8 cellular contexts compared by ENCODE assay signal in the genomic region with DNA sequence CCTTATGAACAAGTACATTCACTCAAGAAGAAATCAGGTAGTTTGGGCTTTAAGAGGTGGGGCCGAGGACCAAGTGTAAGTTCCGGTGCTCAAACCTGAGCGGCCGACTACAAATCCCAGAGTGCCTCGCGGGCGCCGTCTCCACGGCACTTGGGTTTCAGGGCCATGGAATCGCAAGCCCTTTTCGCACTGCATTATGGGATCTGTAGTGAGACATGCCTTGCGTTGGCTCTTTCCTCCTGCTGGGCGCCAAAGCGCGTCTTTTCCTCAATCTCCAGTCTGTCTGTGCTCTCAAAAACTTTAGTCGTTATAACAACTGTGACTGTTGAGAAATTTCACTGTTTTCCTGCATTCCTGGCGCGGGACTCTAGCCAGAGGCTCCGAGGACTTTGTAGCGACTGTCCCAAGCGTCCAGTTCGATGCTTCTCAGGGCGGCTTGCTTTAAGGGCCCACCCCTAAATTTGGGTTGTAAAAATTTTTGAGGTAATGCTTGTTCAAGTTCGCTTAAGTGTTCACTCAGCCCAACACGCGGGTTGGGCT. TPM values are rescaled to one million over a fixed set of nuclear protein-coding genes. Genes with fewer than 3 reads are reported as not detected.
DNase-seq lines count a peak whose midpoint lies in the region; ATAC-seq lines count a peak whose summit lies in the region.

No MANE protein-coding gene starts in this region.

- peak overlapping the region; percentile 90 for H3K27ac ChIP-seq in BLaER1

- no peaks in the 10 kb centered on the region for H3K9me3 ChIP-seq in BLaER1

- peak overlapping the region; percentile 91 for H3K9ac ChIP-seq in BLaER1

- peak; percentile 99 for DNase-seq in NCI-H69 (lab: John Stamatoyannopoulos, UW)
- peak; percentile 98 for DNase-seq in activated CD4-positive, alpha-beta T cell treated with anti-CD3 and anti-CD28 coated beads, Interleukin-2, amount 10 ng/mL, durations not matched to agents 7 days and 5 days
- DNase-seq in dedifferentiated amniotic fluid mesenchymal stem cell (ENCODE audit: extremely low spot score): peak; percentile 98
- peak; percentile 97 to 98 for DNase-seq in left colon
- peak; percentile 75 to 91 (median 85) for DNase-seq in stimulated activated CD4-positive, alpha-beta T cell treated with anti-CD3 and anti-CD28 coated beads, Interleukin-1b, Interleukin-23, amount 100 ng/mL, for 24 hours (ENCODE audit: low read depth in 4 of 4, low spot score in 1 of 4)

- peak overlapping the region; percentile 96 for H3K4me3 Mint-ChIP-seq in activated CD4-positive, alpha-beta T cell treated with anti-CD3 and anti-CD28 coated beads, Interleukin-2, amount 10 ng/mL, durations not matched to agents 7 days and 5 days

- ATAC-seq in GM19395 (IDR thresholded peaks at IDR 0.05; ENCODE audit: unreplicated experiment) (peak; percentile 75), HG03521 (IDR thresholded peaks at IDR 0.05; ENCODE audit: unreplicated experiment) (peak; percentile 72), left colon (peak; percentile 81)

- peaks cover 36% of the 10 kb centered on the region for H3K4me1 ChIP-seq in BLaER1

- H3K36me3 Mint-ChIP-seq in activated CD4-positive, alpha-beta T cell treated with anti-CD3 and anti-CD28 coated beads, Interleukin-2, amount 10 ng/mL, durations not matched to agents 7 days and 5 days (ENCODE audit: low read depth): peaks cover 4% of the 10 kb centered on the region

- peak overlapping the region; percentile 88 for H3K4me3 ChIP-seq in BLaER1

- peak overlapping the region; percentile 96 for H3K4me2 ChIP-seq in BLaER1

- CTCF ChIA-PET in activated CD4-positive, alpha-beta T cell treated with anti-CD3 and anti-CD28 coated beads, Interleukin-2, amount 10 ng/mL, durations not matched to agents 7 days and 5 days (lab: Charles Lee): interaction anchor here (0.9 to 1.5 kb wide), 2 partner anchors 23 to 70 kb away, joined by 3 to 5 read pairs; a partner anchor contains a TSS

- POLR2A ChIA-PET in activated CD4-positive, alpha-beta T cell treated with anti-CD3 and anti-CD28 coated beads, Interleukin-2, amount 10 ng/mL, durations not matched to agents 7 days and 5 days (lab: Charles Lee): no interaction called here

- H3K4me1 Mint-ChIP-seq in activated CD4-positive, alpha-beta T cell treated with anti-CD3 and anti-CD28 coated beads, Interleukin-2, amount 10 ng/mL, durations not matched to agents 7 days and 5 days: peaks cover 57% of the 10 kb centered on the region

- peaks cover 34% of the 10 kb centered on the region for H4K20me1 ChIP-seq in BLaER1

- H3K36me3 ChIP-seq in BLaER1: peaks cover 4% of the 10 kb centered on the region

- intact Hi-C loops in left colon (cut with DNase I, micrococcal nuclease): no loop called here

- no peaks in the 10 kb centered on the region for H3K27me3 ChIP-seq in BLaER1

- H3K27ac Mint-ChIP-seq in activated CD4-positive, alpha-beta T cell treated with anti-CD3 and anti-CD28 coated beads, Interleukin-2, amount 10 ng/mL, durations not matched to agents 7 days and 5 days: peak overlapping the region; percentile 93

- no peaks in the 10 kb centered on the region for H3K9me3 Mint-ChIP-seq in activated CD4-positive, alpha-beta T cell treated with anti-CD3 and anti-CD28 coated beads, Interleukin-2, amount 10 ng/mL, durations not matched to agents 7 days and 5 days

- no peaks in the 10 kb centered on the region for H3K27me3 Mint-ChIP-seq in activated CD4-positive, alpha-beta T cell treated with anti-CD3 and anti-CD28 coated beads, Interleukin-2, amount 10 ng/mL, durations not matched to agents 7 days and 5 days

RNA-seq across cellular contexts. Expression of a gene that starts 0.4 kb away (rescaled TPM):
- total RNA-seq in activated CD4-positive, alpha-beta T cell treated with anti-CD3 and anti-CD28 coated beads, Interleukin-2, amount 10 ng/mL, durations not matched to agents 7 days and 5 days: 10 to 100 TPM; 72.9 to 88.1 TPM
- total RNA-seq in left colon: 10 to 100 TPM; 70.5 to 93.6 TPM

RNA-seq across cellular contexts. Expression of a gene that starts 3.2 kb away (rescaled TPM):
- total RNA-seq in activated CD4-positive, alpha-beta T cell treated with anti-CD3 and anti-CD28 coated beads, Interleukin-2, amount 10 ng/mL, durations not matched to agents 7 days and 5 days: 1 to 10 TPM; 6.8 to 8.4 TPM
- 10 to 100 TPM; 17.7 to 19.6 TPM for total RNA-seq in left colon

Comparison
In these comparisons a context has a peak if more than half of its experiments do, and no peak if none do; other contexts are left out.
1. Peak in every context shown above with its lines: DNase-seq, ATAC-seq, H3K4me3 ChIP-seq and H3K27ac ChIP-seq.